In the genomic region with DNA sequence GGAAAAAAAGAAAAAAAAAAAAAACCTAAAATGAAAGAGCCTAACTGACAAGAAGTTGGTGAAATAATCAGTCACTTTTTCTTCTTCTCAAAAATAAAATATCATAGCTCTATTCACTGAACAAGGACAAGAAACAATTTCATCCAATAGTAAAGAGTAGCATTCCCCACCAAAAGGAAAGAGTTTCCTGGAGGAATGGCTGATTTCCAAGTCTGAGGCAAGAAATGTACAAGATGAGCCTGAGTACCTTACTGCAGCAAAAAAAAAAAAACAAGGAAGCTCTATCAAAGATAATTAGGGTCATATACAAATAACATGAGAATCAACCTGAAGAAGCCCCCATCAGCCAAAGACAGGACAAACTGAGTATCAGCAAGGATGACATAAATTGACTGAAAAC, we compare ENCODE assay signal across 1 cellular context.
TF ChIP-seq lines count a peak whose summit lies in the region.

No MANE protein-coding gene starts in this region.

TF ChIP-seq in GM12878, 131 proteins besides CTCF, POLR2A, EP300 and RAD21:
- TF ChIP-seq, protein P1, sequence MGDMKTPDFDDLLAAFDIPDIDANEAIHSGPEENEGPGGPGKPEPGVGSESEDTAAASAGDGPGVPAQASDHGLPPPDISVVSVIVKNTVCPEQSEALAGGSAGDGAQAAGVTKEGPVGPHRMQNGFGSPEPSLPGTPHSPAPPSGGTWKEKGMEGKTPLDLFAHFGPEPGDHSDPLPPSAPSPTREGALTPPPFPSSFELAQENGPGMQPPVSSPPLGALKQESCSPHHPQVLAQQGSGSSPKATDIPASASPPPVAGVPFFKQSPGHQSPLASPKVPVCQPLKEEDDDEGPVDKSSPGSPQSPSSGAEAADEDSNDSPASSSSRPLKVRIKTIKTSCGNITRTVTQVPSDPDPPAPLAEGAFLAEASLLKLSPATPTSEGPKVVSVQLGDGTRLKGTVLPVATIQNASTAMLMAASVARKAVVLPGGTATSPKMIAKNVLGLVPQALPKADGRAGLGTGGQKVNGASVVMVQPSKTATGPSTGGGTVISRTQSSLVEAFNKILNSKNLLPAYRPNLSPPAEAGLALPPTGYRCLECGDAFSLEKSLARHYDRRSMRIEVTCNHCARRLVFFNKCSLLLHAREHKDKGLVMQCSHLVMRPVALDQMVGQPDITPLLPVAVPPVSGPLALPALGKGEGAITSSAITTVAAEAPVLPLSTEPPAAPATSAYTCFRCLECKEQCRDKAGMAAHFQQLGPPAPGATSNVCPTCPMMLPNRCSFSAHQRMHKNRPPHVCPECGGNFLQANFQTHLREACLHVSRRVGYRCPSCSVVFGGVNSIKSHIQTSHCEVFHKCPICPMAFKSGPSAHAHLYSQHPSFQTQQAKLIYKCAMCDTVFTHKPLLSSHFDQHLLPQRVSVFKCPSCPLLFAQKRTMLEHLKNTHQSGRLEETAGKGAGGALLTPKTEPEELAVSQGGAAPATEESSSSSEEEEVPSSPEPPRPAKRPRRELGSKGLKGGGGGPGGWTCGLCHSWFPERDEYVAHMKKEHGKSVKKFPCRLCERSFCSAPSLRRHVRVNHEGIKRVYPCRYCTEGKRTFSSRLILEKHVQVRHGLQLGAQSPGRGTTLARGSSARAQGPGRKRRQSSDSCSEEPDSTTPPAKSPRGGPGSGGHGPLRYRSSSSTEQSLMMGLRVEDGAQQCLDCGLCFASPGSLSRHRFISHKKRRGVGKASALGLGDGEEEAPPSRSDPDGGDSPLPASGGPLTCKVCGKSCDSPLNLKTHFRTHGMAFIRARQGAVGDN (IDR thresholded peaks at IDR 0.05), result no peak
- TF ChIP-seq, protein P2, sequence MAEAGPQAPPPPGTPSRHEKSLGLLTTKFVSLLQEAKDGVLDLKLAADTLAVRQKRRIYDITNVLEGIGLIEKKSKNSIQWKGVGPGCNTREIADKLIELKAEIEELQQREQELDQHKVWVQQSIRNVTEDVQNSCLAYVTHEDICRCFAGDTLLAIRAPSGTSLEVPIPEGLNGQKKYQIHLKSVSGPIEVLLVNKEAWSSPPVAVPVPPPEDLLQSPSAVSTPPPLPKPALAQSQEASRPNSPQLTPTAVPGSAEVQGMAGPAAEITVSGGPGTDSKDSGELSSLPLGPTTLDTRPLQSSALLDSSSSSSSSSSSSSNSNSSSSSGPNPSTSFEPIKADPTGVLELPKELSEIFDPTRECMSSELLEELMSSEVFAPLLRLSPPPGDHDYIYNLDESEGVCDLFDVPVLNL (IDR thresholded peaks at IDR 0.05; ENCODE audit: low read depth, low read length), result no peak
- no peak for TF ChIP-seq SMAD5 (IDR thresholded peaks at IDR 0.05; ENCODE audit: low read depth)
- TF ChIP-seq EGR1 (IDR thresholded peaks at IDR 0.05; ENCODE audit: borderline replicate concordance in 1 of 2, low read depth in 2 of 2, low read length in 2 of 2), result no peak
- no peak for TF ChIP-seq CHD2 (IDR thresholded peaks at IDR 0.05; ENCODE audit: borderline replicate concordance, low read depth, low read length)
